In genomic region chr12:80559766-80560165, GRCh38 we compare ENCODE assay signal across 1 cellular context.
TF ChIP-seq lines count a peak whose summit lies in the region.

No MANE protein-coding gene starts in this region.

TF ChIP-seq in IMR-90, 13 proteins besides CTCF, POLR2A, EP300 and RAD21 (continued from another document):
- no peak for TF ChIP-seq CEBPB (IDR thresholded peaks at IDR 0.05; ENCODE audit: low read depth, low read length)
- TF ChIP-seq CHD1 (IDR thresholded peaks at IDR 0.05; ENCODE audit: low read depth, low read length): no peak
- no peak for TF ChIP-seq SMC3 (IDR thresholded peaks at IDR 0.05; ENCODE audit: low read depth, low read length)
TF ChIP-seq in IMR-90: peak in this region for 0.
